15 cellular contexts compared by ENCODE assay signal in the genomic region with DNA sequence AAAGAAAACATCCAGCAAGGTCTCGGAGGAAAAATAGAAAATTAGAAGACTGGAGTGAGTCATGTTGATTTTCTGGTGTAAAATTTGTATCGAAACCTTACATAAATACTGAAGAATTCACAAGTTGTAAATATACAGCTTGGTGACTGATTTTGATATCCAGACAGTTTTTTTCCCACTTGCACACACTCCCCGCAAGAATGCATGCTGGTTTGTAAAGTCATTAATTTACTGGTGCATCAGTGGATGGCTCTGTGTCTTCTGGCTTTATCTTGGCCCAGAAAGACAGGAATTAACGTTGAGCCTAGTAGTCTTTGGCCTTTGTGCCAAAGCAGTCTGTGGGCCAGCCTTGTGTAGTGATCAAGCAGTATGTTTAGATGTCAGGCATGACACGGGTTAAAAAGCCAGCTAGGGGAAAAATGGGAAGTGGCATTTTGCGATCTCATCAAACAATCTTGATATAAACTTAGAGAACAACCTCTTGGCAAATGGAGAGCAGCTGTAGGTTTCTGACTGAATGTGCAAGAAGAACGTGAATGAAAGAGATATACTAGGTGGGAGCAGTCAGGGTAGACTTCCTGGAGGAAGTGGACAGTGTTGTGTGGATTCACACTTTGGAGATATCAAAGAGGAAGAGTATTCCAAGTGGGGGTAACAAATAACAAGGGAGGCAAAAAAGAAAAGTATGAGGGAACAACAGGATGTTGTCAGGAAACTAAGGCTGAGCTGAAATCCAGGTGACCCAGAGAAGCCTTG. TPM values are rescaled to one million over a fixed set of nuclear protein-coding genes. Genes with fewer than 3 reads are reported as not detected.
DNase-seq lines count a peak whose midpoint lies in the region; ATAC-seq lines count a peak whose summit lies in the region.
"Had no signal": no experiment of that assay in that cellular context is flagged by ENCODE, and none has a peak within 500 bp of the region (broad histone marks: within the 10 kb centered on the region; RNA-seq: fewer than 3 reads in every experiment).

No MANE protein-coding gene starts in this region.

- H3K18ac ChIP-seq in mesenchymal stem cell (ENCODE audit: low read depth in 1 of 2, low read length in 2 of 2), result no peak overlapping the region

- H3K4me3 Mint-ChIP-seq in activated CD4-positive, alpha-beta memory T cell treated with anti-CD3 and anti-CD28 coated beads for 36 hours, result no peak overlapping the region

- peak overlapping the region; percentile 80 for H3K9ac ChIP-seq in mesenchymal stem cell (ENCODE audit: low read length)

- H2BK15ac ChIP-seq in mesenchymal stem cell (ENCODE audit: low read depth, poor library complexity, severe bottlenecking), result no peak overlapping the region

- peaks cover 57% of the 10 kb centered on the region for H3K36me3 Mint-ChIP-seq in activated CD4-positive, alpha-beta memory T cell treated with anti-CD3 and anti-CD28 coated beads for 36 hours

- H3K9me3 ChIP-seq in mesenchymal stem cell (ENCODE audit: control insufficient read depth, low read length), result no peaks in the 10 kb centered on the region
- H3K9me3 ChIP-seq: sigmoid colon had no signal

- no peak overlapping the region for H4K8ac ChIP-seq in mesenchymal stem cell (ENCODE audit: low read length)

- H3K14ac ChIP-seq in mesenchymal stem cell (ENCODE audit: low read length in 2 of 2), result no peak overlapping the region

- no peak overlapping the region for H2BK120ac ChIP-seq in mesenchymal stem cell (ENCODE audit: low read depth, low read length)

- peaks cover 13% of the 10 kb centered on the region for H3K4me1 ChIP-seq in mesenchymal stem cell (ENCODE audit: control insufficient read depth, insufficient read depth, low read depth, low read length)

- H2AFZ ChIP-seq in mesenchymal stem cell (ENCODE audit: low read depth, low read length), result no peak overlapping the region

- H3K4ac ChIP-seq in mesenchymal stem cell (ENCODE audit: low read depth in 1 of 2, low read length in 2 of 2), result no peak overlapping the region

- H3K4me3 ChIP-seq in mesenchymal stem cell (ENCODE audit: insufficient read depth in 1 of 2, low read depth in 1 of 2, low read length in 2 of 2), result peak overlapping the region in 1 of 2 experiments; percentile 1
- H3K4me3 ChIP-seq: sigmoid colon had no signal

- no peaks in the 10 kb centered on the region for H3K27me3 Mint-ChIP-seq in activated CD4-positive, alpha-beta memory T cell treated with anti-CD3 and anti-CD28 coated beads for 36 hours

- intact Hi-C loops in activated CD4-positive, alpha-beta memory T cell treated with anti-CD3 and anti-CD28 coated beads for 36 hours (cut with micrococcal nuclease), result loop anchor here (2.0 to 5.0 kb wide), 2 partner anchors 35 to 543 kb away; partner anchors contain the start of gene ALS2

- H3K27ac Mint-ChIP-seq in activated CD4-positive, alpha-beta memory T cell treated with anti-CD3 and anti-CD28 coated beads for 36 hours, result peak overlapping the region; percentile 19

- peak overlapping the region; percentile 16 for H2AK5ac ChIP-seq in mesenchymal stem cell (ENCODE audit: low read length, severe bottlenecking)

- no peak for ATAC-seq in GM21786 (IDR thresholded peaks at IDR 0.05; ENCODE audit: unreplicated experiment)
- ATAC-seq: foreskin keratinocyte had no signal

- 95% methylated on average over 6 of the region's 7 CpGs for WGBS in mesenchymal stem cell

- no peak overlapping the region for H4K91ac ChIP-seq in mesenchymal stem cell (ENCODE audit: low read length)

- H3K36me3 ChIP-seq in mesenchymal stem cell (ENCODE audit: control insufficient read depth in 1 of 2, insufficient read depth in 2 of 2, low read depth in 1 of 2, low read length in 2 of 2), result no peaks in the 10 kb centered on the region
- H3K36me3 ChIP-seq: sigmoid colon had no signal

- no peaks in the 10 kb centered on the region for H3K79me1 ChIP-seq in mesenchymal stem cell (replicated peaks; ENCODE audit: low read length, poor library complexity, severe bottlenecking)

- no peak overlapping the region for H3K4me2 ChIP-seq in mesenchymal stem cell (ENCODE audit: low read length, poor library complexity, severe bottlenecking)

- peaks cover 6% of the 10 kb centered on the region for H3K9me3 Mint-ChIP-seq in activated CD4-positive, alpha-beta memory T cell treated with anti-CD3 and anti-CD28 coated beads for 36 hours

- no peak overlapping the region for H2BK5ac ChIP-seq in mesenchymal stem cell (ENCODE audit: low read depth, low read length, poor library complexity, severe bottlenecking)

- no peak overlapping the region for H3K23ac ChIP-seq in mesenchymal stem cell (ENCODE audit: low read length in 2 of 2)

- H2BK12ac ChIP-seq in mesenchymal stem cell (ENCODE audit: low read length in 2 of 2), result no peak overlapping the region

- H3K27ac ChIP-seq in mesenchymal stem cell (ENCODE audit: low read length, poor library complexity, severe bottlenecking), result no peak overlapping the region
- H3K27ac ChIP-seq: 22Rv1, foreskin keratinocyte, sigmoid colon had no signal

- CTCF ChIA-PET in activated CD4-positive, alpha-beta memory T cell treated with anti-CD3 and anti-CD28 coated beads for 36 hours (lab: Charles Lee), result interaction anchor here (0.7 to 2.5 kb wide), 5 partner anchors 14 to 127 kb away, joined by 3 to 32 read pairs (median 4); no protein-coding TSS in a partner anchor

- peaks cover 52% of the 10 kb centered on the region for H3K4me1 Mint-ChIP-seq in activated CD4-positive, alpha-beta memory T cell treated with anti-CD3 and anti-CD28 coated beads for 36 hours (ENCODE audit: low read depth)

- POLR2A ChIA-PET in activated CD4-positive, alpha-beta memory T cell treated with anti-CD3 and anti-CD28 coated beads for 36 hours (lab: Charles Lee), result interaction anchor here (0.5 kb wide), 1 partner anchor 1062 kb away, joined by 4 read pairs; no protein-coding TSS in a partner anchor

- DNase-seq in SIG-M5 treated with dmso at 0.1 percent for 504 hours (lab: John Stamatoyannopoulos, UW; ENCODE audit: unreplicated experiment) (peak; percentile 25), SIG-M5 (lab: John Stamatoyannopoulos, UW) (no peak), KG1 (lab: John Stamatoyannopoulos, UW) (peak; percentile 31), mesenchymal stem cell (no peak), HT-29 (ENCODE audit: low spot score) (no peak), SK-N-DZ (ENCODE audit: low spot score) (no peak)
- no peak for DNase-seq in activated CD4-positive, alpha-beta memory T cell treated with anti-CD3 and anti-CD28 coated beads for 36 hours
- DNase-seq: activated CD4-positive, alpha-beta T cell treated with anti-CD3 and anti-CD28 coated beads for 4 hours; DMS153; foreskin keratinocyte; NCI-H1436; NCI-H774; sigmoid colon had no signal

- no peaks in the 10 kb centered on the region for H3K27me3 ChIP-seq in mesenchymal stem cell (ENCODE audit: control insufficient read depth in 1 of 2, insufficient read depth in 1 of 2, low read length in 2 of 2)
- H3K27me3 ChIP-seq: foreskin keratinocyte, sigmoid colon had no signal

RNA-seq across cellular contexts. Expression of gene CASP8, which starts 22.7 kb away (rescaled TPM):
- total RNA-seq in activated CD4-positive, alpha-beta memory T cell treated with anti-CD3 and anti-CD28 coated beads for 36 hours, result 10 to 100 TPM; 55.9 to 56.3 TPM
- 12.5 TPM for polyA plus RNA-seq in mesenchymal stem cell (2013, experiment 1 of 2)
- polyA plus RNA-seq in mesenchymal stem cell (2013, experiment 2 of 2), result 10.6 TPM
- 19.4 and 20.1 TPM in 2 replicates for total RNA-seq in HT-29 (2014; rRNA removed; shearing (Covaris generic))
- polyA plus RNA-seq in SK-N-DZ (2014; cell fraction: cytosol; rRNA removed), result 0.23 TPM in 1 of 2 replicates, not detected in the other
- polyA plus RNA-seq in SK-N-DZ (2014; cell fraction: nucleus; rRNA removed), result 0.65 TPM in 1 of 2 replicates, not detected in the other

RNA-seq across cellular contexts. Expression of gene CASP10, which starts 54.7 kb away (rescaled TPM):
- total RNA-seq in activated CD4-positive, alpha-beta memory T cell treated with anti-CD3 and anti-CD28 coated beads for 36 hours, result 10 to 100 TPM; 15.9 to 16.7 TPM
- 0.47 TPM for polyA plus RNA-seq in mesenchymal stem cell (2013, experiment 1 of 2)
- 0.53 TPM for polyA plus RNA-seq in mesenchymal stem cell (2013, experiment 2 of 2)
- 2.5 and 6.3 TPM in 2 replicates for total RNA-seq in HT-29 (2014; rRNA removed; shearing (Covaris generic))
- polyA plus RNA-seq in SK-N-DZ (2014; cell fraction: cytosol; rRNA removed), result not detected in 2 replicates
- polyA plus RNA-seq in SK-N-DZ (2014; cell fraction: nucleus; rRNA removed), result not detected in 2 replicates

Comparison
In these comparisons a context has a peak if more than half of its experiments do, and no peak if none do; other contexts are left out.
1. DNase-seq: peak in SIG-M5 treated with dmso at 0.1 percent for 504 hours (single experiment) and KG1 (single experiment); none in SIG-M5 (single experiment), activated CD4-positive, alpha-beta memory T cell treated with anti-CD3 and anti-CD28 coated beads for 36 hours (single experiment), mesenchymal stem cell (single experiment), HT-29 (single experiment) and SK-N-DZ (single experiment).